Comparison of ENCODE assay signal across 1 cellular context in the genomic region with DNA sequence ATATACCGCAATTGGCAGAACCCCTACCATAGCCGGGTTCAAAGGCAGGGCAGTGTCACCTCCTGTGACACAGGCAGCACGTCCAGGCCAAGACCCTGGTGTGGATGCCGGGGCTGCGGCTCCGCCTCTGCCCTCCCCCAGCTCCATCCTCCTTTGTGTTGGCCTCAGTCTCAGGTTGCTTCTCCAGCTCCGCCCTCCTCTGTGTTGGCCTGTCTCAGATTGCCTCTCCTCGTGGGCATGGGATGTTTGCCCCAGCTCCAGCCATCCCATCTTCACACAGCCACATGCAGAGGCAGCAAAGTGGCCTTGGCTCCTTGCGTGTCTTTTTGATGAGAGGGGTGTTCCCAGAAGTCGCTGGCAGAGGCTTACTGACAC.
TF ChIP-seq lines count a peak whose summit lies in the region.

No MANE protein-coding gene starts in this region.

TF ChIP-seq in H1, 55 proteins besides CTCF, POLR2A, EP300 and RAD21:
- TF ChIP-seq NRF1 (IDR thresholded peaks at IDR 0.05; ENCODE audit: low read depth, low read length) = no peak
- TF ChIP-seq, protein P1, sequence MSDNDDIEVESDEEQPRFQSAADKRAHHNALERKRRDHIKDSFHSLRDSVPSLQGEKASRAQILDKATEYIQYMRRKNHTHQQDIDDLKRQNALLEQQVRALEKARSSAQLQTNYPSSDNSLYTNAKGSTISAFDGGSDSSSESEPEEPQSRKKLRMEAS (IDR thresholded peaks at IDR 0.05) = 0 out of 2 replicates have a peak, but pooled peaks have one; percentile 13
- no peak for TF ChIP-seq BRCA1 (IDR thresholded peaks at IDR 0.05; ENCODE audit: low read depth, low read length)
